Comparison of ENCODE assay signal across 8 cellular contexts in genomic region chr7:139075031-139075652, GRCh38. TPM values are rescaled to one million over a fixed set of nuclear protein-coding genes. Genes with fewer than 3 reads are reported as not detected.
A peak's percentile ranks its signal among the peaks of the same experiment; 100 is the strongest.
DNase-seq lines count a peak whose midpoint lies in the region; ATAC-seq and TF ChIP-seq lines count a peak whose summit lies in the region.

No MANE protein-coding gene starts in this region.

- peaks cover 88% of the 10 kb centered on the region for H3K36me3 Mint-ChIP-seq in activated T-cell treated with anti-CD3 and anti-CD28 coated beads, Interleukin-2, amount 50 U/mL, for 24 hours (ENCODE audit: low read depth)
- peaks cover 4% of the 10 kb centered on the region for H3K36me3 Mint-ChIP-seq in neural crest cell (ENCODE audit: low read depth)

- peaks cover 0 to 6% of the 10 kb centered on the region in 2 experiments; a peak in 1 of 4 replicates for H3K79me1 ChIP-seq in IMR-90 (ENCODE audit: low read depth in 1 of 2, low read length in 2 of 2)

- H3K4me2 ChIP-seq in IMR-90 (ENCODE audit: low read depth, low read length): no peak overlapping the region

- no peaks in the 10 kb centered on the region for H3K27me3 Mint-ChIP-seq in activated T-cell treated with anti-CD3 and anti-CD28 coated beads, Interleukin-2, amount 50 U/mL, for 24 hours
- H3K27me3 Mint-ChIP-seq in neural crest cell (ENCODE audit: low read depth): no peaks in the 10 kb centered on the region

- H3K4me3 Mint-ChIP-seq in activated T-cell treated with anti-CD3 and anti-CD28 coated beads, Interleukin-2, amount 50 U/mL, for 24 hours: peak overlapping the region; percentile 51
- H3K4me3 Mint-ChIP-seq in neural crest cell: no peak overlapping the region

- peak; percentile 88 for ATAC-seq in GM21529 (IDR thresholded peaks at IDR 0.05; ENCODE audit: unreplicated experiment)
- ATAC-seq in IMR-90 (ENCODE audit: low read depth): peak; percentile 96
- ATAC-seq in thoracic aorta (ENCODE audit: insufficient number of reproducible peaks, low FRiP score, low read depth): peak; percentile 86

- H3K27ac Mint-ChIP-seq in activated T-cell treated with anti-CD3 and anti-CD28 coated beads, Interleukin-2, amount 50 U/mL, for 24 hours: peak overlapping the region; percentile 91
- peak overlapping the region; percentile 4 for H3K27ac Mint-ChIP-seq in neural crest cell (ENCODE audit: unreplicated experiment)

- TF ChIP-seq POLR2A in IMR-90 (IDR thresholded peaks at IDR 0.05; ENCODE audit: low read depth, low read length): no peak

- H4K8ac ChIP-seq in IMR-90 (ENCODE audit: low read depth in 2 of 2, low read length in 2 of 2): peak overlapping the region in 1 of 2 experiments; percentile 79; a peak in 2 of 4 replicates

- H3K56ac ChIP-seq in IMR-90 (ENCODE audit: extremely low read depth, insufficient read depth, low read length): no peak overlapping the region

- no peaks in the 10 kb centered on the region for H3K9me3 Mint-ChIP-seq in activated T-cell treated with anti-CD3 and anti-CD28 coated beads, Interleukin-2, amount 50 U/mL, for 24 hours
- H3K9me3 Mint-ChIP-seq in neural crest cell: no peaks in the 10 kb centered on the region

- H2AK9ac ChIP-seq in IMR-90 (replicated peaks; ENCODE audit: low read depth, low read length, poor library complexity): peak overlapping the region; percentile 75

- intact Hi-C loops in IMR-90 (cut with micrococcal nuclease): loop anchor here (1.0 to 2.0 kb wide), 4 partner anchors 58 to 337 kb away; a partner anchor contains a TSS

- H3K36me3 ChIP-seq in IMR-90 (ENCODE audit: control insufficient read depth, insufficient read depth, low read length) (peaks cover 28% of the 10 kb centered on the region), thoracic aorta (peaks cover 38% of the 10 kb centered on the region)

- H3K23ac ChIP-seq in IMR-90 (ENCODE audit: low read depth, low read length): peak overlapping the region; percentile 88; the same call in 1 of the 2 replicates

- TF ChIP-seq RAD21 in IMR-90 (IDR thresholded peaks at IDR 0.05; ENCODE audit: low read length): peak; percentile 78

- H4K91ac ChIP-seq in IMR-90 (ENCODE audit: insufficient read depth, low read depth, low read length): no peak overlapping the region

- peak overlapping the region; percentile 89 for H3K4ac ChIP-seq in IMR-90 (ENCODE audit: low read depth, low read length)

- no TSS peak for BruUV-seq in IMR-90 (replicated peaks; lab: Mats Ljungman, UMichigan)

- H3K27me3 ChIP-seq in IMR-90 (ENCODE audit: control insufficient read depth, insufficient read depth, low read length): no peaks in the 10 kb centered on the region
- no peaks in the 10 kb centered on the region for H3K27me3 ChIP-seq in thoracic aorta (replicated peaks; ENCODE audit: insufficient read depth)

- H3K4me1 Mint-ChIP-seq in activated T-cell treated with anti-CD3 and anti-CD28 coated beads, Interleukin-2, amount 50 U/mL, for 24 hours (ENCODE audit: low read depth): peaks cover 67% of the 10 kb centered on the region
- peaks cover 16% of the 10 kb centered on the region for H3K4me1 Mint-ChIP-seq in neural crest cell

- peak; percentile 88 for TF ChIP-seq CTCF in IMR-90 (conservative IDR thresholded peaks at IDR 0.05; ENCODE audit: low read depth, low read length)
- peak; percentile 93 for TF ChIP-seq CTCF in neural crest cell (conservative IDR thresholded peaks at IDR 0.05)
- peak; percentile 80 for TF ChIP-seq CTCF in thoracic aorta (IDR thresholded peaks at IDR 0.05)

- H3K27ac ChIP-seq in IMR-90 (ENCODE audit: insufficient read depth, low read length) (no peak overlapping the region), thoracic aorta (peak overlapping the region in 1 of 2 donors; percentile 43)

- no peak overlapping the region for H2BK20ac ChIP-seq in IMR-90 (ENCODE audit: low read depth, low read length)

- H3K9me1 ChIP-seq in IMR-90 (ENCODE audit: insufficient read depth, low read length): no peaks in the 10 kb centered on the region; the same call in 1 of the 2 replicates

- H3K9me3 ChIP-seq in IMR-90 (ENCODE audit: control insufficient read depth, insufficient read depth, low read length): no peaks in the 10 kb centered on the region
- no peaks in the 10 kb centered on the region for H3K9me3 ChIP-seq in thoracic aorta

- H3K18ac ChIP-seq in IMR-90 (ENCODE audit: low read depth, low read length): no peak overlapping the region

- CTCF ChIA-PET in IMR-90 (lab: Yijun Ruan, JAX): interaction anchor here (0.6 to 1.9 kb wide), 9 partner anchors 10 to 1965 kb away, joined by 3 to 14 read pairs (median 3); partner anchors contain the start of gene ZC3HAV1L

- H2BK120ac ChIP-seq in IMR-90 (ENCODE audit: low read depth, low read length): no peak overlapping the region

- H2AK5ac ChIP-seq in IMR-90 (ENCODE audit: low read depth, low read length): no peak overlapping the region

- no peaks in the 10 kb centered on the region for H3K4me1 ChIP-seq in IMR-90 (ENCODE audit: control insufficient read depth, insufficient read depth, low read length)
- H3K4me1 ChIP-seq in thoracic aorta (ENCODE audit: control insufficient read depth in 1 of 2, low read depth in 2 of 2): peaks cover 0 to 3% of the 10 kb centered on the region in 2 donors

- in situ Hi-C loops in IMR-90 (cut with MboI; ENCODE audit: low sequenced_read_pairs): loop anchor here (10.0 kb wide), 1 partner anchor 190 kb away; no protein-coding TSS in a partner anchor

- no peaks in the 10 kb centered on the region for H4K20me1 ChIP-seq in IMR-90 (ENCODE audit: insufficient read depth, low read length)

- H3K4me3 ChIP-seq in IMR-90 (ENCODE audit: insufficient read depth, low read depth, low read length) (no peak overlapping the region), thoracic aorta (peak overlapping the region; percentile 34)

- dilution Hi-C loops in IMR-90 (cut with HindIII; ENCODE audit: low sequenced_read_pairs, unreplicated experiment): no loop called here

- POLR2A ChIA-PET in IMR-90 (lab: Charles Lee; ENCODE audit: unreplicated experiment): no interaction called here

- H3K14ac ChIP-seq in IMR-90 (replicated peaks; ENCODE audit: low read depth, low read length): peak overlapping the region; percentile 81; the same call in 1 of the 2 replicates

- H2BK15ac ChIP-seq in IMR-90 (ENCODE audit: low read depth, low read length): no peak overlapping the region

- H2AFZ ChIP-seq in IMR-90 (replicated peaks; ENCODE audit: low read length, poor library complexity): peak overlapping the region; percentile 79

- 0% methylated on average over 1 of the region's 9 CpGs; no CpG with 5 or more reads in 1 of the 2 experiments for WGBS in IMR-90 (ENCODE audit: extremely low coverage in 2 of 2, insufficient read length in 1 of 2), 2 experiments

- H2BK5ac ChIP-seq in IMR-90 (ENCODE audit: low read depth, low read length, poor library complexity, severe bottlenecking): peak overlapping the region; percentile 28

- DNase-seq in DMS79 (lab: John Stamatoyannopoulos, UW) (peak; percentile 11), IMR-90 (peak; percentile 77), OCI-M1 (lab: John Stamatoyannopoulos, UW) (peak; percentile 76), fibroblast of gingiva (ENCODE audit: low read depth) (peak; percentile 76), neural crest cell (ENCODE audit: low read depth, low spot score) (peak; percentile 54), thoracic aorta (ENCODE audit: low spot score) (peak; percentile 15)
- DNase-seq in activated T-cell treated with anti-CD3 and anti-CD28 coated beads, Interleukin-2, amount 50 U/mL, for 24 hours: peak; percentile 67

- H4K5ac ChIP-seq in IMR-90 (ENCODE audit: low read depth, low read length): no peak overlapping the region

- H3K9ac ChIP-seq in IMR-90 (ENCODE audit: low read depth, low read length): no peak overlapping the region; the same call in 1 of the 2 replicates

TF ChIP-seq in IMR-90, 13 proteins besides CTCF, POLR2A, EP300 and RAD21:
- TF ChIP-seq MAFK (IDR thresholded peaks at IDR 0.05; ENCODE audit: low read depth, low read length) (no peak), CEBPB (IDR thresholded peaks at IDR 0.05; ENCODE audit: low read depth, low read length) (peak; percentile 46), SMC3 (IDR thresholded peaks at IDR 0.05; ENCODE audit: low read depth, low read length) (peak; percentile 65), MXI1 (IDR thresholded peaks at IDR 0.05; ENCODE audit: borderline replicate concordance, low read depth, low read length) (no peak), RCOR1 (IDR thresholded peaks at IDR 0.05; ENCODE audit: insufficient replicate concordance, low read length) (no peak), CHD1 (IDR thresholded peaks at IDR 0.05; ENCODE audit: low read depth, low read length) (no peak), MAZ (IDR thresholded peaks at IDR 0.05; ENCODE audit: borderline replicate concordance, low read depth, low read length) (no peak)

RNA-seq across cellular contexts. Expression of gene ZC3HAV1, which starts 34.4 kb away (rescaled TPM):
- 20.6 and 22.4 TPM in 2 replicates for total RNA-seq in IMR-90 (2012; rRNA removed)
- 9.6 and 9.9 TPM in 2 replicates for polyA plus RNA-seq in IMR-90 (2012; rRNA removed)
- 4.3 and 5.7 TPM in 2 replicates for polyA plus RNA-seq in IMR-90 (2012; cell fraction: cytosol; rRNA removed)
- 3.0 and 6.1 TPM in 2 replicates for polyA plus RNA-seq in IMR-90 (2012; cell fraction: nucleus; rRNA removed; ENCODE audit: low replicate concordance)
- total RNA-seq in neural crest cell: 19.6 and 20.5 TPM in 2 replicates
- total RNA-seq in thoracic aorta: 10 to 100 TPM; 32.5 to 47.6 TPM

RNA-seq across cellular contexts. Expression of gene ZC3HAV1L, which starts 39.3 kb away (rescaled TPM):
- total RNA-seq in IMR-90 (2012; rRNA removed) (4.5 and 4.7 TPM in 2 replicates), neural crest cell (0.16 and 0.44 TPM in 2 replicates), thoracic aorta (10 to 100 TPM; 10.4 to 22.7 TPM)
- polyA plus RNA-seq in IMR-90 (2012; rRNA removed): 7.4 and 9.4 TPM in 2 replicates
- polyA plus RNA-seq in IMR-90 (2012; cell fraction: cytosol; rRNA removed): 7.2 and 9.3 TPM in 2 replicates
- polyA plus RNA-seq in IMR-90 (2012; cell fraction: nucleus; rRNA removed; ENCODE audit: low replicate concordance): 11.5 and 13.7 TPM in 2 replicates

Comparison
In these comparisons a context has a peak if more than half of its experiments do, and no peak if none do; other contexts are left out.
1. DNase-seq: peak in every context shown above with its lines; median percentile 77 in IMR-90; 76 in OCI-M1; 76 in fibroblast of gingiva; 67 in activated T-cell treated with anti-CD3 and anti-CD28 coated beads, Interleukin-2, amount 50 U/mL, for 24 hours; 54 in neural crest cell; 15 in thoracic aorta; 11 in DMS79.